1 cellular context compared by ENCODE assay signal in the genomic region with DNA sequence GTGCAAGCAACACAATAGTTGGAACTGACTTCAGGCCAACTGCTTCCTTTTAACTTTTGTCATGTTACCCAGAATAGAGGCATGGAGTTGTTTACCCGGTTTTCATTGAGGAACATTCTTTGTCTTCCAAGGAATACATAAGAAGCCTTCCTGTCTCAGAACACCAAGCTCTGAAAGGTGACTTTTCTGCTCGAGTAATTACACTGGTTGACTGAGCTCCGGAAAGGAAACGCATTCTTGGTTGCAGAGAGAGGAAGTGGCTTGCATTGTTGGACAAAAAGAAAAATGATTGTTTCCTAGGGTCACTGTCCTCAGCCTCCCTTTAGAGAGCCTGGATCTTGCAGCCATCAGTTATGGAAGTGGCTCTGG.
TF ChIP-seq lines count a peak whose summit lies in the region.

No MANE protein-coding gene starts in this region.

TF ChIP-seq in GM12878, 131 proteins besides CTCF, POLR2A, EP300 and RAD21 (continued from another document and continues in another):
- no peak for TF ChIP-seq SREBF1 (IDR thresholded peaks at IDR 0.05; ENCODE audit: low read length)
- no peak for TF ChIP-seq CBX5 (IDR thresholded peaks at IDR 0.05; ENCODE audit: low read depth)
- TF ChIP-seq POU2F2 (IDR thresholded peaks at IDR 0.05; ENCODE audit: borderline replicate concordance, low read depth, low read length), result no peak
- TF ChIP-seq NR2C1 (IDR thresholded peaks at IDR 0.05), result peak; percentile 29; the same call in 1 of the 2 replicates
- no peak for TF ChIP-seq SRF (IDR thresholded peaks at IDR 0.05; ENCODE audit: low read depth in 2 of 2, low read length in 2 of 2)
- TF ChIP-seq, protein P1, sequence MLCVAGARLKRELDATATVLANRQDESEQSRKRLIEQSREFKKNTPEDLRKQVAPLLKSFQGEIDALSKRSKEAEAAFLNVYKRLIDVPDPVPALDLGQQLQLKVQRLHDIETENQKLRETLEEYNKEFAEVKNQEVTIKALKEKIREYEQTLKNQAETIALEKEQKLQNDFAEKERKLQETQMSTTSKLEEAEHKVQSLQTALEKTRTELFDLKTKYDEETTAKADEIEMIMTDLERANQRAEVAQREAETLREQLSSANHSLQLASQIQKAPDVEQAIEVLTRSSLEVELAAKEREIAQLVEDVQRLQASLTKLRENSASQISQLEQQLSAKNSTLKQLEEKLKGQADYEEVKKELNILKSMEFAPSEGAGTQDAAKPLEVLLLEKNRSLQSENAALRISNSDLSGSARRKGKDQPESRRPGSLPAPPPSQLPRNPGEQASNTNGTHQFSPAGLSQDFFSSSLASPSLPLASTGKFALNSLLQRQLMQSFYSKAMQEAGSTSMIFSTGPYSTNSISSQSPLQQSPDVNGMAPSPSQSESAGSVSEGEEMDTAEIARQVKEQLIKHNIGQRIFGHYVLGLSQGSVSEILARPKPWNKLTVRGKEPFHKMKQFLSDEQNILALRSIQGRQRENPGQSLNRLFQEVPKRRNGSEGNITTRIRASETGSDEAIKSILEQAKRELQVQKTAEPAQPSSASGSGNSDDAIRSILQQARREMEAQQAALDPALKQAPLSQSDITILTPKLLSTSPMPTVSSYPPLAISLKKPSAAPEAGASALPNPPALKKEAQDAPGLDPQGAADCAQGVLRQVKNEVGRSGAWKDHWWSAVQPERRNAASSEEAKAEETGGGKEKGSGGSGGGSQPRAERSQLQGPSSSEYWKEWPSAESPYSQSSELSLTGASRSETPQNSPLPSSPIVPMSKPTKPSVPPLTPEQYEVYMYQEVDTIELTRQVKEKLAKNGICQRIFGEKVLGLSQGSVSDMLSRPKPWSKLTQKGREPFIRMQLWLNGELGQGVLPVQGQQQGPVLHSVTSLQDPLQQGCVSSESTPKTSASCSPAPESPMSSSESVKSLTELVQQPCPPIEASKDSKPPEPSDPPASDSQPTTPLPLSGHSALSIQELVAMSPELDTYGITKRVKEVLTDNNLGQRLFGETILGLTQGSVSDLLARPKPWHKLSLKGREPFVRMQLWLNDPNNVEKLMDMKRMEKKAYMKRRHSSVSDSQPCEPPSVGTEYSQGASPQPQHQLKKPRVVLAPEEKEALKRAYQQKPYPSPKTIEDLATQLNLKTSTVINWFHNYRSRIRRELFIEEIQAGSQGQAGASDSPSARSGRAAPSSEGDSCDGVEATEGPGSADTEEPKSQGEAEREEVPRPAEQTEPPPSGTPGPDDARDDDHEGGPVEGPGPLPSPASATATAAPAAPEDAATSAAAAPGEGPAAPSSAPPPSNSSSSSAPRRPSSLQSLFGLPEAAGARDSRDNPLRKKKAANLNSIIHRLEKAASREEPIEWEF (IDR thresholded peaks at IDR 0.05; ENCODE audit: insufficient replicate concordance, low read depth, low read length), result no peak
- TF ChIP-seq, protein P2, sequence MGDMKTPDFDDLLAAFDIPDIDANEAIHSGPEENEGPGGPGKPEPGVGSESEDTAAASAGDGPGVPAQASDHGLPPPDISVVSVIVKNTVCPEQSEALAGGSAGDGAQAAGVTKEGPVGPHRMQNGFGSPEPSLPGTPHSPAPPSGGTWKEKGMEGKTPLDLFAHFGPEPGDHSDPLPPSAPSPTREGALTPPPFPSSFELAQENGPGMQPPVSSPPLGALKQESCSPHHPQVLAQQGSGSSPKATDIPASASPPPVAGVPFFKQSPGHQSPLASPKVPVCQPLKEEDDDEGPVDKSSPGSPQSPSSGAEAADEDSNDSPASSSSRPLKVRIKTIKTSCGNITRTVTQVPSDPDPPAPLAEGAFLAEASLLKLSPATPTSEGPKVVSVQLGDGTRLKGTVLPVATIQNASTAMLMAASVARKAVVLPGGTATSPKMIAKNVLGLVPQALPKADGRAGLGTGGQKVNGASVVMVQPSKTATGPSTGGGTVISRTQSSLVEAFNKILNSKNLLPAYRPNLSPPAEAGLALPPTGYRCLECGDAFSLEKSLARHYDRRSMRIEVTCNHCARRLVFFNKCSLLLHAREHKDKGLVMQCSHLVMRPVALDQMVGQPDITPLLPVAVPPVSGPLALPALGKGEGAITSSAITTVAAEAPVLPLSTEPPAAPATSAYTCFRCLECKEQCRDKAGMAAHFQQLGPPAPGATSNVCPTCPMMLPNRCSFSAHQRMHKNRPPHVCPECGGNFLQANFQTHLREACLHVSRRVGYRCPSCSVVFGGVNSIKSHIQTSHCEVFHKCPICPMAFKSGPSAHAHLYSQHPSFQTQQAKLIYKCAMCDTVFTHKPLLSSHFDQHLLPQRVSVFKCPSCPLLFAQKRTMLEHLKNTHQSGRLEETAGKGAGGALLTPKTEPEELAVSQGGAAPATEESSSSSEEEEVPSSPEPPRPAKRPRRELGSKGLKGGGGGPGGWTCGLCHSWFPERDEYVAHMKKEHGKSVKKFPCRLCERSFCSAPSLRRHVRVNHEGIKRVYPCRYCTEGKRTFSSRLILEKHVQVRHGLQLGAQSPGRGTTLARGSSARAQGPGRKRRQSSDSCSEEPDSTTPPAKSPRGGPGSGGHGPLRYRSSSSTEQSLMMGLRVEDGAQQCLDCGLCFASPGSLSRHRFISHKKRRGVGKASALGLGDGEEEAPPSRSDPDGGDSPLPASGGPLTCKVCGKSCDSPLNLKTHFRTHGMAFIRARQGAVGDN (IDR thresholded peaks at IDR 0.05), result peak; percentile 16; the same call in 1 of the 2 replicates
- TF ChIP-seq, protein P3, sequence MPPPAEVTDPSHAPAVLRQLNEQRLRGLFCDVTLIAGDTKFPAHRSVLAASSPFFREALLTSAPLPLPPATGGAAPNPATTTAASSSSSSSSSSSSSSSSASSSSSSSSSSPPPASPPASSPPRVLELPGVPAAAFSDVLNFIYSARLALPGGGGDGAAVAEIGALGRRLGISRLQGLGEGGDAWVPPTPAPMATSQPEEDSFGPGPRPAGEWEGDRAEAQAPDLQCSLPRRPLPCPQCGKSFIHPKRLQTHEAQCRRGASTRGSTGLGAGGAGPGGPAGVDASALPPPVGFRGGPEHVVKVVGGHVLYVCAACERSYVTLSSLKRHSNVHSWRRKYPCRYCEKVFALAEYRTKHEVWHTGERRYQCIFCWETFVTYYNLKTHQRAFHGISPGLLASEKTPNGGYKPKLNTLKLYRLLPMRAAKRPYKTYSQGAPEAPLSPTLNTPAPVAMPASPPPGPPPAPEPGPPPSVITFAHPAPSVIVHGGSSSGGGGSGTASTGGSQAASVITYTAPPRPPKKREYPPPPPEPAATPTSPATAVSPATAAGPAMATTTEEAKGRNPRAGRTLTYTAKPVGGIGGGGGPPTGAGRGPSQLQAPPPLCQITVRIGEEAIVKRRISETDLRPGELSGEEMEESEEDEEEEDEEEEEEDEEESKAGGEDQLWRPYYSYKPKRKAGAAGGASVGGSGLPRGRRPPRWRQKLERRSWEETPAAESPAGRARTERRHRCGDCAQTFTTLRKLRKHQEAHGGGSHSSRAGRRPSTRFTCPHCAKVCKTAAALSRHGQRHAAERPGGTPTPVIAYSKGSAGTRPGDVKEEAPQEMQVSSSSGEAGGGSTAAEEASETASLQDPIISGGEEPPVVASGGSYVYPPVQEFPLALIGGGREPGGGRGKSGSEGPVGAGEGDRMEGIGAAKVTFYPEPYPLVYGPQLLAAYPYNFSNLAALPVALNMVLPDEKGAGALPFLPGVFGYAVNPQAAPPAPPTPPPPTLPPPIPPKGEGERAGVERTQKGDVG (CRISPR knock-in tag; IDR thresholded peaks at IDR 0.05), result no peak
- no peak for TF ChIP-seq ZNF384 (IDR thresholded peaks at IDR 0.05; ENCODE audit: borderline replicate concordance, low read depth, low read length)
- no peak for TF ChIP-seq ASH2L (IDR thresholded peaks at IDR 0.05; ENCODE audit: borderline replicate concordance, low read depth)
- TF ChIP-seq EED (IDR thresholded peaks at IDR 0.05; ENCODE audit: low read depth), result peak; percentile 79
- TF ChIP-seq CREM (IDR thresholded peaks at IDR 0.05; ENCODE audit: low read depth), result no peak
- no peak for TF ChIP-seq SP1 (IDR thresholded peaks at IDR 0.05; ENCODE audit: low read depth, low read length)
- TF ChIP-seq CHD1 (IDR thresholded peaks at IDR 0.05; ENCODE audit: low read depth, low read length), result no peak
- TF ChIP-seq HCFC1 (IDR thresholded peaks at IDR 0.05; ENCODE audit: low read length), result no peak
- TF ChIP-seq ZBED1 (IDR thresholded peaks at IDR 0.05; ENCODE audit: borderline replicate concordance), result no peak; the same call in 1 of the 2 replicates
- TF ChIP-seq MTA2 (IDR thresholded peaks at IDR 0.05; ENCODE audit: low read depth), result peak; percentile 22; the same call in 1 of the 2 replicates
- no peak for TF ChIP-seq SMAD5 (IDR thresholded peaks at IDR 0.05; ENCODE audit: low read depth)
- TF ChIP-seq, protein P4, sequence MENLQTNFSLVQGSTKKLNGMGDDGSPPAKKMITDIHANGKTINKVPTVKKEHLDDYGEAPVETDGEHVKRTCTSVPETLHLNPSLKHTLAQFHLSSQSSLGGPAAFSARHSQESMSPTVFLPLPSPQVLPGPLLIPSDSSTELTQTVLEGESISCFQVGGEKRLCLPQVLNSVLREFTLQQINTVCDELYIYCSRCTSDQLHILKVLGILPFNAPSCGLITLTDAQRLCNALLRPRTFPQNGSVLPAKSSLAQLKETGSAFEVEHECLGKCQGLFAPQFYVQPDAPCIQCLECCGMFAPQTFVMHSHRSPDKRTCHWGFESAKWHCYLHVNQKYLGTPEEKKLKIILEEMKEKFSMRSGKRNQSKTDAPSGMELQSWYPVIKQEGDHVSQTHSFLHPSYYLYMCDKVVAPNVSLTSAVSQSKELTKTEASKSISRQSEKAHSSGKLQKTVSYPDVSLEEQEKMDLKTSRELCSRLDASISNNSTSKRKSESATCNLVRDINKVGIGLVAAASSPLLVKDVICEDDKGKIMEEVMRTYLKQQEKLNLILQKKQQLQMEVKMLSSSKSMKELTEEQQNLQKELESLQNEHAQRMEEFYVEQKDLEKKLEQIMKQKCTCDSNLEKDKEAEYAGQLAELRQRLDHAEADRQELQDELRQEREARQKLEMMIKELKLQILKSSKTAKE (IDR thresholded peaks at IDR 0.05; ENCODE audit: low read depth, poor library complexity, severe bottlenecking), result no peak
- no peak for TF ChIP-seq TAF1 (IDR thresholded peaks at IDR 0.05; ENCODE audit: borderline replicate concordance, low read depth, low read length)
- peak; percentile 42; the same call in 1 of the 2 replicates for TF ChIP-seq GABPA (IDR thresholded peaks at IDR 0.05; ENCODE audit: low read depth)
- TF ChIP-seq STAT1 (conservative IDR thresholded peaks at IDR 0.05), result no peak
- no peak for TF ChIP-seq NR2C2 (IDR thresholded peaks at IDR 0.05; ENCODE audit: borderline replicate concordance, control insufficient read depth, insufficient read length, low read depth)
- TF ChIP-seq IKZF2 (IDR thresholded peaks at IDR 0.05), result peak; percentile 76 to 78
- no peak for TF ChIP-seq RFX5 (IDR thresholded peaks at IDR 0.05; ENCODE audit: low read depth, low read length)
- TF ChIP-seq POLR2AphosphoS5 (IDR thresholded peaks at IDR 0.05; ENCODE audit: low read length), result no peak
- TF ChIP-seq MYC (IDR thresholded peaks at IDR 0.05; ENCODE audit: insufficient read depth, insufficient read length, insufficient replicate concordance, low read length, severe bottlenecking), result no peak
- no peak for TF ChIP-seq KLF5 (IDR thresholded peaks at IDR 0.05; ENCODE audit: partially characterized antibody)
- TF ChIP-seq CEBPB (IDR thresholded peaks at IDR 0.05; ENCODE audit: borderline replicate concordance in 1 of 2, low read depth in 2 of 2, low read length in 2 of 2), result no peak
- TF ChIP-seq, protein P5, sequence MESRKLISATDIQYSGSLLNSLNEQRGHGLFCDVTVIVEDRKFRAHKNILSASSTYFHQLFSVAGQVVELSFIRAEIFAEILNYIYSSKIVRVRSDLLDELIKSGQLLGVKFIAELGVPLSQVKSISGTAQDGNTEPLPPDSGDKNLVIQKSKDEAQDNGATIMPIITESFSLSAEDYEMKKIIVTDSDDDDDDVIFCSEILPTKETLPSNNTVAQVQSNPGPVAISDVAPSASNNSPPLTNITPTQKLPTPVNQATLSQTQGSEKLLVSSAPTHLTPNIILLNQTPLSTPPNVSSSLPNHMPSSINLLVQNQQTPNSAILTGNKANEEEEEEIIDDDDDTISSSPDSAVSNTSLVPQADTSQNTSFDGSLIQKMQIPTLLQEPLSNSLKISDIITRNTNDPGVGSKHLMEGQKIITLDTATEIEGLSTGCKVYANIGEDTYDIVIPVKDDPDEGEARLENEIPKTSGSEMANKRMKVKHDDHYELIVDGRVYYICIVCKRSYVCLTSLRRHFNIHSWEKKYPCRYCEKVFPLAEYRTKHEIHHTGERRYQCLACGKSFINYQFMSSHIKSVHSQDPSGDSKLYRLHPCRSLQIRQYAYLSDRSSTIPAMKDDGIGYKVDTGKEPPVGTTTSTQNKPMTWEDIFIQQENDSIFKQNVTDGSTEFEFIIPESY (IDR thresholded peaks at IDR 0.05), result no peak
- TF ChIP-seq ZNF24 (IDR thresholded peaks at IDR 0.05), result no peak
- TF ChIP-seq, protein P6, sequence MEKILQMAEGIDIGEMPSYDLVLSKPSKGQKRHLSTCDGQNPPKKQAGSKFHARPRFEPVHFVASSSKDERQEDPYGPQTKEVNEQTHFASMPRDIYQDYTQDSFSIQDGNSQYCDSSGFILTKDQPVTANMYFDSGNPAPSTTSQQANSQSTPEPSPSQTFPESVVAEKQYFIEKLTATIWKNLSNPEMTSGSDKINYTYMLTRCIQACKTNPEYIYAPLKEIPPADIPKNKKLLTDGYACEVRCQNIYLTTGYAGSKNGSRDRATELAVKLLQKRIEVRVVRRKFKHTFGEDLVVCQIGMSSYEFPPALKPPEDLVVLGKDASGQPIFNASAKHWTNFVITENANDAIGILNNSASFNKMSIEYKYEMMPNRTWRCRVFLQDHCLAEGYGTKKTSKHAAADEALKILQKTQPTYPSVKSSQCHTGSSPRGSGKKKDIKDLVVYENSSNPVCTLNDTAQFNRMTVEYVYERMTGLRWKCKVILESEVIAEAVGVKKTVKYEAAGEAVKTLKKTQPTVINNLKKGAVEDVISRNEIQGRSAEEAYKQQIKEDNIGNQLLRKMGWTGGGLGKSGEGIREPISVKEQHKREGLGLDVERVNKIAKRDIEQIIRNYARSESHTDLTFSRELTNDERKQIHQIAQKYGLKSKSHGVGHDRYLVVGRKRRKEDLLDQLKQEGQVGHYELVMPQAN (conservative IDR thresholded peaks at IDR 0.05), result no peak
- TF ChIP-seq, protein P7, sequence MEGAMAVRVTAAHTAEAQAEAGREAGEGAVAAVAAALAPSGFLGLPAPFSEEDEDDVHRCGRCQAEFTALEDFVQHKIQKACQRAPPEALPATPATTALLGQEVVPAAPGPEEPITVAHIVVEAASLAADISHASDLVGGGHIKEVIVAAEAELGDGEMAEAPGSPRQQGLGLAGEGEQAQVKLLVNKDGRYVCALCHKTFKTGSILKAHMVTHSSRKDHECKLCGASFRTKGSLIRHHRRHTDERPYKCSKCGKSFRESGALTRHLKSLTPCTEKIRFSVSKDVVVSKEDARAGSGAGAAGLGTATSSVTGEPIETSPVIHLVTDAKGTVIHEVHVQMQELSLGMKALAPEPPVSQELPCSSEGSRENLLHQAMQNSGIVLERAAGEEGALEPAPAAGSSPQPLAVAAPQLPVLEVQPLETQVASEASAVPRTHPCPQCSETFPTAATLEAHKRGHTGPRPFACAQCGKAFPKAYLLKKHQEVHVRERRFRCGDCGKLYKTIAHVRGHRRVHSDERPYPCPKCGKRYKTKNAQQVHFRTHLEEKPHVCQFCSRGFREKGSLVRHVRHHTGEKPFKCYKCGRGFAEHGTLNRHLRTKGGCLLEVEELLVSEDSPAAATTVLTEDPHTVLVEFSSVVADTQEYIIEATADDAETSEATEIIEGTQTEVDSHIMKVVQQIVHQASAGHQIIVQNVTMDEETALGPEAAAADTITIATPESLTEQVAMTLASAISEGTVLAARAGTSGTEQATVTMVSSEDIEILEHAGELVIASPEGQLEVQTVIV (IDR thresholded peaks at IDR 0.05; ENCODE audit: borderline replicate concordance, partially characterized antibody), result no peak
- TF ChIP-seq EZH2 (IDR thresholded peaks at IDR 0.05; ENCODE audit: borderline replicate concordance, control insufficient read depth, low read depth, low read length), result no peak
- no peak for TF ChIP-seq RBBP5 (conservative IDR thresholded peaks at IDR 0.05)
- no peak for TF ChIP-seq FOS (IDR thresholded peaks at IDR 0.05; ENCODE audit: borderline replicate concordance, extremely low read depth, insufficient read length)
- TF ChIP-seq NRF1 (conservative IDR thresholded peaks at IDR 0.05; ENCODE audit: low read depth, low read length), result no peak
- no peak for TF ChIP-seq NR2F1 (conservative IDR thresholded peaks at IDR 0.05)
- TF ChIP-seq ZNF622 (IDR thresholded peaks at IDR 0.05), result no peak
